In genomic region chr1:182198006-182198605, GRCh38 we compare ENCODE assay signal across 11 cellular contexts.
DNase-seq lines count a peak whose midpoint lies in the region; ATAC-seq, FAIRE-seq and TF ChIP-seq lines count a peak whose summit lies in the region.
"Had no signal": no experiment of that assay in that cellular context is flagged by ENCODE, and none has a peak within 500 bp of the region (broad histone marks: within the 10 kb centered on the region; RNA-seq: fewer than 3 reads in every experiment).

No MANE protein-coding gene starts in this region.

- no peaks in the 10 kb centered on the region for H3K9me3 ChIP-seq in A549
- H3K9me3 ChIP-seq in ascending aorta = no peaks in the 10 kb centered on the region
- no peaks in the 10 kb centered on the region for H3K9me3 ChIP-seq in left lung
- no peaks in the 10 kb centered on the region for H3K9me3 ChIP-seq in SK-N-SH

- DNase-seq in A549 (ENCODE audit: low read depth in 1 of 2, low spot score in 1 of 2) (no peak), H7 (peak; percentile 10), ascending aorta (ENCODE audit: low spot score in 2 of 2) (no peak), left lung (no peak), NCI-H1436 (lab: John Stamatoyannopoulos, UW) (no peak), anterior cingulate cortex (lab: John Stamatoyannopoulos, UW) (no peak), SK-N-SH (no peak)
- DNase-seq in activated naive CD4-positive, alpha-beta T cell treated with Interleukin-2 at 50 U/mL for 16 hours = no peak
- DNase-seq: NCI-H345, WERI-Rb-1 had no signal

- no peaks in the 10 kb centered on the region for H3K79me2 ChIP-seq in SK-N-SH (ENCODE audit: insufficient read depth)

- POLR2A ChIA-PET in A549 (lab: Yijun Ruan, JAX) (no interaction called here), SK-N-SH (lab: Yijun Ruan, JAX) (no interaction called here)

- TF ChIP-seq CTCF in A549 (IDR thresholded peaks at IDR 0.05) (0 out of 3 replicates have a peak, but pooled peaks have one; percentile 12), ascending aorta (IDR thresholded peaks at IDR 0.05) (peak in 1 of 3 experiments; percentile 16), left lung (IDR thresholded peaks at IDR 0.05) (no peak), SK-N-SH (IDR thresholded peaks at IDR 0.05) (no peak)

- H3K4me3 ChIP-seq in A549 (no peak overlapping the region), H7 (ENCODE audit: insufficient read depth, low read depth, low read length) (no peak overlapping the region), ascending aorta (no peak overlapping the region), left lung (no peak overlapping the region), SK-N-SH (ENCODE audit: low read depth in 2 of 2, low read length in 1 of 2) (no peak overlapping the region)
- H3K4me3 ChIP-seq: skin epidermis had no signal

- ATAC-seq in A549 (peak in 1 of 2 experiments; percentile 44; a peak in 2 of 6 replicates), left lung (peak; percentile 13)

- 31% methylated on average over 4 of the region's 4 CpGs for WGBS in A549 (ENCODE audit: missing lambda C conversion rate)
- WGBS in SK-N-SH (ENCODE audit: low lambda C conversion rate) = 36% methylated on average over 4 of the region's 4 CpGs

- H3K4me2 ChIP-seq in A549 (no peak overlapping the region), SK-N-SH (no peak overlapping the region)

- H3K27ac ChIP-seq in A549 (no peak overlapping the region), ascending aorta (peak overlapping the region; percentile 48 to 56), left lung (peak overlapping the region in 1 of 2 donors; percentile 70), SK-N-SH (ENCODE audit: low read depth in 2 of 2, low read length in 1 of 2) (no peak overlapping the region)
- H3K27ac ChIP-seq: WERI-Rb-1 had no signal

- TF ChIP-seq EP300 in A549 (IDR thresholded peaks at IDR 0.05) (no peak), SK-N-SH (IDR thresholded peaks at IDR 0.05; ENCODE audit: borderline replicate concordance in 1 of 2, low read depth in 1 of 2, low read length in 1 of 2) (no peak)

- H3K4me1 ChIP-seq in A549 = no peaks in the 10 kb centered on the region
- peaks cover 8 to 12% of the 10 kb centered on the region in 2 donors for H3K4me1 ChIP-seq in ascending aorta
- peaks cover 0 to 36% of the 10 kb centered on the region in 2 donors for H3K4me1 ChIP-seq in left lung
- H3K4me1 ChIP-seq in SK-N-SH (ENCODE audit: control insufficient read depth in 1 of 2, insufficient read depth in 2 of 2, low read depth in 1 of 2, low read length in 1 of 2) = no peaks in the 10 kb centered on the region

- H3K9me2 ChIP-seq in SK-N-SH = no peaks in the 10 kb centered on the region

- CTCF ChIA-PET in A549 (lab: Yijun Ruan, JAX) (interaction anchor here (0.8 to 1.1 kb wide), 3 partner anchors 53 to 201 kb away, joined by 3 to 4 read pairs (median 3); no protein-coding TSS in a partner anchor), SK-N-SH (lab: Yijun Ruan, JAX) (interaction anchor here (0.7 to 5.1 kb wide), 7 partner anchors 16 to 199 kb away, joined by 3 to 25 read pairs (median 3); no protein-coding TSS in a partner anchor)

- H2AFZ ChIP-seq in SK-N-SH (ENCODE audit: low read depth) = no peak overlapping the region

- TF ChIP-seq RAD21 in A549 (conservative IDR thresholded peaks at IDR 0.05 in 1 of 2, IDR thresholded peaks at IDR 0.05 in 1 of 2) (peak in 1 of 2 experiments; percentile 16; a peak in 1 of 5 replicates), SK-N-SH (IDR thresholded peaks at IDR 0.05; ENCODE audit: low read length) (no peak)

- intact Hi-C loops in ascending aorta (cut with DNase I) (loop anchor here (5.0 kb wide), 2 partner anchors 94 to 194 kb away; partner anchors contain the start of gene GLUL), left lung (cut with DNase I) (no loop called here)

- H3K27me3 ChIP-seq in H7 (ENCODE audit: control insufficient read depth, insufficient read depth, low read length) (no peaks in the 10 kb centered on the region), ascending aorta (no peaks in the 10 kb centered on the region), left lung (no peaks in the 10 kb centered on the region), SK-N-SH (ENCODE audit: insufficient read depth) (no peaks in the 10 kb centered on the region)

- H4K20me1 ChIP-seq in SK-N-SH (ENCODE audit: insufficient read depth) = no peaks in the 10 kb centered on the region

- no peak overlapping the region for H3K9ac ChIP-seq in SK-N-SH

- no peak for TF ChIP-seq POLR2A in A549 (IDR thresholded peaks at IDR 0.05; ENCODE audit: low read length)

- H3F3A ChIP-seq in SK-N-SH (replicated peaks; ENCODE audit: insufficient read depth) = no peaks in the 10 kb centered on the region

- FAIRE-seq in A549 (lab: Jason Lieb, UNC) = no peak

- H3K36me3 ChIP-seq in H7 (replicated peaks; ENCODE audit: control insufficient read depth, insufficient read depth, low read length) = no peaks in the 10 kb centered on the region
- no peaks in the 10 kb centered on the region for H3K36me3 ChIP-seq in ascending aorta
- H3K36me3 ChIP-seq in left lung = no peaks in the 10 kb centered on the region
- no peaks in the 10 kb centered on the region for H3K36me3 ChIP-seq in SK-N-SH (replicated peaks in 1 of 2; ENCODE audit: control insufficient read depth in 1 of 2, insufficient read depth in 2 of 2, low read length in 1 of 2)
- H3K36me3 ChIP-seq: WERI-Rb-1 had no signal

TF ChIP-seq in A549, 52 proteins besides CTCF, POLR2A, EP300 and RAD21:
- TF ChIP-seq EHMT2 (IDR thresholded peaks at IDR 0.05; ENCODE audit: low read depth) (no peak), HOXB5 (CRISPR knock-in tag; IDR thresholded peaks at IDR 0.05) (no peak), CHD2 (IDR thresholded peaks at IDR 0.05; ENCODE audit: low read length, partially characterized antibody) (no peak), HOXB13 (CRISPR knock-in tag; IDR thresholded peaks at IDR 0.05; ENCODE audit: low read depth) (no peak), MAZ (IDR thresholded peaks at IDR 0.05; ENCODE audit: borderline replicate concordance, low read depth, low read length) (no peak), HES2 (IDR thresholded peaks at IDR 0.05) (no peak), JUN (IDR thresholded peaks at IDR 0.05) (no peak), PHF8 (IDR thresholded peaks at IDR 0.05; ENCODE audit: borderline replicate concordance, low read depth) (no peak), TP53 (CRISPR knock-in tag; IDR thresholded peaks at IDR 0.05) (no peak)

TF ChIP-seq in SK-N-SH, 30 proteins besides CTCF, POLR2A, EP300 and RAD21 (continues in another document):
- TF ChIP-seq FOSL2 (IDR thresholded peaks at IDR 0.05; ENCODE audit: borderline replicate concordance, low read depth) = no peak
- TF ChIP-seq SIN3A (IDR thresholded peaks at IDR 0.05; ENCODE audit: borderline replicate concordance, low read depth, low read length) = no peak
- no peak for TF ChIP-seq FOXJ3 (CRISPR knock-in tag; IDR thresholded peaks at IDR 0.05)
- TF ChIP-seq, protein P1, sequence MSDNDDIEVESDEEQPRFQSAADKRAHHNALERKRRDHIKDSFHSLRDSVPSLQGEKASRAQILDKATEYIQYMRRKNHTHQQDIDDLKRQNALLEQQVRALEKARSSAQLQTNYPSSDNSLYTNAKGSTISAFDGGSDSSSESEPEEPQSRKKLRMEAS (IDR thresholded peaks at IDR 0.05; ENCODE audit: low read depth) = no peak
- no peak for TF ChIP-seq MEF2A (IDR thresholded peaks at IDR 0.05; ENCODE audit: borderline replicate concordance, low read depth)
- TF ChIP-seq, protein P2, sequence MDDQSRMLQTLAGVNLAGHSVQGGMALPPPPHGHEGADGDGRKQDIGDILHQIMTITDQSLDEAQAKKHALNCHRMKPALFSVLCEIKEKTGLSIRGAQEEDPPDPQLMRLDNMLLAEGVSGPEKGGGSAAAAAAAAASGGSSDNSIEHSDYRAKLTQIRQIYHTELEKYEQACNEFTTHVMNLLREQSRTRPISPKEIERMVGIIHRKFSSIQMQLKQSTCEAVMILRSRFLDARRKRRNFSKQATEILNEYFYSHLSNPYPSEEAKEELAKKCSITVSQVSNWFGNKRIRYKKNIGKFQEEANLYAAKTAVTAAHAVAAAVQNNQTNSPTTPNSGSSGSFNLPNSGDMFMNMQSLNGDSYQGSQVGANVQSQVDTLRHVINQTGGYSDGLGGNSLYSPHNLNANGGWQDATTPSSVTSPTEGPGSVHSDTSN (IDR thresholded peaks at IDR 0.05) = no peak
- TF ChIP-seq NRF1 (IDR thresholded peaks at IDR 0.05; ENCODE audit: low read depth, low read length) = no peak
- TF ChIP-seq YY1 (IDR thresholded peaks at IDR 0.05; ENCODE audit: low read depth) = no peak
- TF ChIP-seq TCF12 (IDR thresholded peaks at IDR 0.05) = no peak
- TF ChIP-seq EZH2phosphoT487 (IDR thresholded peaks at IDR 0.05; ENCODE audit: borderline replicate concordance, low read depth) = no peak
- TF ChIP-seq ELF1 (IDR thresholded peaks at IDR 0.05) = no peak
- TF ChIP-seq, protein P3, sequence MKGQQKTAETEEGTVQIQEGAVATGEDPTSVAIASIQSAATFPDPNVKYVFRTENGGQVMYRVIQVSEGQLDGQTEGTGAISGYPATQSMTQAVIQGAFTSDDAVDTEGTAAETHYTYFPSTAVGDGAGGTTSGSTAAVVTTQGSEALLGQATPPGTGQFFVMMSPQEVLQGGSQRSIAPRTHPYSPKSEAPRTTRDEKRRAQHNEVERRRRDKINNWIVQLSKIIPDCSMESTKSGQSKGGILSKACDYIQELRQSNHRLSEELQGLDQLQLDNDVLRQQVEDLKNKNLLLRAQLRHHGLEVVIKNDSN (IDR thresholded peaks at IDR 0.05; ENCODE audit: borderline replicate concordance, low read depth) = no peak
- no peak for TF ChIP-seq NFIC (IDR thresholded peaks at IDR 0.05; ENCODE audit: borderline replicate concordance)
- no peak for TF ChIP-seq ZBTB33 (IDR thresholded peaks at IDR 0.05; ENCODE audit: borderline replicate concordance, low read depth)
- TF ChIP-seq GABPA (IDR thresholded peaks at IDR 0.05; ENCODE audit: low read depth) = no peak
- no peak for TF ChIP-seq GATA2 (CRISPR knock-in tag; IDR thresholded peaks at IDR 0.05)

Comparison
In these comparisons a context has a peak if more than half of its experiments do, and no peak if none do; other contexts are left out.
1. H3K27ac ChIP-seq: peak in ascending aorta (2 of 2); none in A549 (0 of 2) and SK-N-SH (0 of 2).
2. Of the 12 proteins assayed by ChIP-seq in both A549 and SK-N-SH: peak only in A549: CTCF; only in SK-N-SH: none; in both: none; in neither: 10; mixed calls (peak in some experiments, not most) for 1.